ENCODE assay signal across 8 cellular contexts in the genomic region with DNA sequence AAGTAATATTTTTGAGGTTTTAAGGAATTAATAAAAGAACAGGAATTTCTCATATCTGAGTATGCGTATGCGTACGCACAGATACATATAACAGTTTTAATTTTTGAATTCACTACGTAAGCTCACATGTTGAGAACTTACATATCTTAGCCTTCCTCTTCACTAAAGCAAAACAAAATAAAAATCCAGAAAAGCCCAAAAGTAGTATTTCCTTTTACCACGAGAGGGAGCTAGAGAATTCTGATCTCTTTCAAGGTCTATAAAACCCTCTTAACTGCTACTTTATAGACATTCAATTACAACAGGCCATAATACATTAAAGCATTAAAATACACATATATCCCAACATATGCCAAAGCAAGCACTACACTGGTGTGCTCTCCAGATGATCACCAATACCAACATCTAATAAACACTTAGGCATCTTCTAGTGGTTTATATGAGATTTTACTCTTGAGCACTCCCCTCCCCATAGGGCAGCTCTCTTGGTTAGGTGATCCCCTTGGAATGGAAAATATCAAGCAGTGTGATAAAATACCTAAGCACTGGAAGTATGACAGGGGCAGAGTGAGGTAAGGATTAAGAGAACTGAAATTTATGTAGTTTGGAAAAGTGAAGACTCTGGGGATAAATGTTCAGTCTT.
A peak's percentile ranks its signal among the peaks of the same experiment; 100 is the strongest.
DNase-seq lines count a peak whose midpoint lies in the region; ATAC-seq, FAIRE-seq and TF ChIP-seq lines count a peak whose summit lies in the region.

No MANE protein-coding gene starts in this region.

- H3K9me3 Mint-ChIP-seq in activated T-helper 17 cell treated with anti-CD3 and anti-CD28 coated beads, Interleukin-2, amount 50 U/mL, for 72 hours = no peaks in the 10 kb centered on the region

- H3K36me3 ChIP-seq in transverse colon = no peaks in the 10 kb centered on the region

- H3K27ac Mint-ChIP-seq in activated T-helper 17 cell treated with anti-CD3 and anti-CD28 coated beads, Interleukin-2, amount 50 U/mL, for 72 hours = peak overlapping the region; percentile 1

- H3K4me3 Mint-ChIP-seq in activated T-helper 17 cell treated with anti-CD3 and anti-CD28 coated beads, Interleukin-2, amount 50 U/mL, for 72 hours = no peak overlapping the region

- peaks cover 43% of the 10 kb centered on the region for H3K27me3 ChIP-seq in AG04450 (ENCODE audit: control insufficient read depth, insufficient read depth, low read length)
- H3K27me3 ChIP-seq in transverse colon = peaks cover 89% of the 10 kb centered on the region

- TF ChIP-seq EP300 in transverse colon (IDR thresholded peaks at IDR 0.05; ENCODE audit: low read depth) = no peak

- H3K4me1 Mint-ChIP-seq in activated T-helper 17 cell treated with anti-CD3 and anti-CD28 coated beads, Interleukin-2, amount 50 U/mL, for 72 hours = peaks cover 11% of the 10 kb centered on the region

- peaks cover 39% of the 10 kb centered on the region for H3K36me3 Mint-ChIP-seq in activated T-helper 17 cell treated with anti-CD3 and anti-CD28 coated beads, Interleukin-2, amount 50 U/mL, for 72 hours (ENCODE audit: low read depth)

- H3K9me3 ChIP-seq in AG04450 (ENCODE audit: control insufficient read depth, insufficient read depth, low read length) (no peaks in the 10 kb centered on the region), transverse colon (no peaks in the 10 kb centered on the region)

- TF ChIP-seq CTCF in AG04450 (IDR thresholded peaks at IDR 0.05; ENCODE audit: low read depth, low read length) (peak; percentile 70), transverse colon (IDR thresholded peaks at IDR 0.05) (peak; percentile 74 to 78 (median 77))

- in situ Hi-C loops in transverse colon (cut with MboI; ENCODE audit: low pct_ligation_motif_present in 1 of 4, low pct_unique_long_range_greater_than_20kb in 1 of 4, low sequenced_read_pairs in 3 of 4) = loop anchor here in 1 of 4 donors (10.0 kb wide), 1 partner anchor 119 kb away; no protein-coding TSS in a partner anchor

- no peak overlapping the region for H3K4me3 ChIP-seq in AG04450 (ENCODE audit: low read depth, low read length)
- no peak overlapping the region for H3K4me3 ChIP-seq in transverse colon

- CTCF ChIA-PET in AG04450 (lab: Charles Lee) = interaction anchor here (0.6 to 5.0 kb wide), 29 partner anchors 10 to 292 kb away, joined by 3 to 53 read pairs (median 3); a partner anchor contains a TSS

- H3K27me3 Mint-ChIP-seq in activated T-helper 17 cell treated with anti-CD3 and anti-CD28 coated beads, Interleukin-2, amount 50 U/mL, for 72 hours = no peaks in the 10 kb centered on the region

- 3 to 17% methylated on average over 5 of the region's 5 CpGs for WGBS in transverse colon (ENCODE audit: low coverage in 1 of 2), 2 donors

- H3K4me1 ChIP-seq in transverse colon = peaks cover 0 to 3% (median 0%) of the 10 kb centered on the region in 4 donors

- TF ChIP-seq POLR2A in GM12891 (IDR thresholded peaks at IDR 0.05; ENCODE audit: low read depth, low read length) (no peak), transverse colon (IDR thresholded peaks at IDR 0.05) (no peak)

- intact Hi-C loops in transverse colon (cut with DNase I; ENCODE audit: low total_unique reads) = loop anchor here (5.0 kb wide), 1 partner anchor 281 kb away; a partner anchor contains a TSS

- DNase-seq in AG04450 (ENCODE audit: low read depth, low spot score) = peak; percentile 26
- DNase-seq in GM12891 (ENCODE audit: insufficient read length, low spot score) = no peak
- DNase-seq in NCI-H2196 (lab: John Stamatoyannopoulos, UW; ENCODE audit: unreplicated experiment) = peak; percentile 72
- DNase-seq in inferior parietal cortex (ENCODE audit: extremely low spot score) = peak; percentile 86
- DNase-seq in transverse colon = no peak

- peak; percentile 16 for ATAC-seq in activated T-helper 17 cell treated with anti-CD3 and anti-CD28 coated beads, Interleukin-2, amount 50 U/mL, for 72 hours (replicated peaks)
- ATAC-seq in GM19023 (IDR thresholded peaks at IDR 0.05; ENCODE audit: unreplicated experiment) (no peak), GM21360 (IDR thresholded peaks at IDR 0.05; ENCODE audit: unreplicated experiment) (no peak)

- POLR2A ChIA-PET in AG04450 (lab: Yijun Ruan, JAX) = no interaction called here

- H3K27ac ChIP-seq in AG04450 (ENCODE audit: low read depth, low read length) (no peak overlapping the region), transverse colon (no peak overlapping the region)

- peak; percentile 5 for FAIRE-seq in GM12891 (lab: Jason Lieb, UNC)

TF ChIP-seq in GM12891, 5 proteins besides CTCF, POLR2A, EP300 and RAD21:
- TF ChIP-seq PAX5 (IDR thresholded peaks at IDR 0.05; ENCODE audit: insufficient read depth, low read length, severe bottlenecking) (no peak), POLR2AphosphoS5 (IDR thresholded peaks at IDR 0.05; ENCODE audit: low read depth, low read length) (no peak), TAF1 (IDR thresholded peaks at IDR 0.05; ENCODE audit: low read depth, low read length) (no peak), SPI1 (IDR thresholded peaks at IDR 0.05; ENCODE audit: low read depth, low read length) (no peak), POU2F2 (IDR thresholded peaks at IDR 0.05; ENCODE audit: low read depth, low read length) (no peak)

Comparison
In these comparisons a context has a peak if more than half of its experiments do, and no peak if none do; other contexts are left out.
1. DNase-seq: peak in AG04450 (single experiment), NCI-H2196 (single experiment) and inferior parietal cortex (single experiment); none in GM12891 (single experiment) and transverse colon (single experiment).